ENCODE assay signal across 20 cellular contexts in the genomic region with DNA sequence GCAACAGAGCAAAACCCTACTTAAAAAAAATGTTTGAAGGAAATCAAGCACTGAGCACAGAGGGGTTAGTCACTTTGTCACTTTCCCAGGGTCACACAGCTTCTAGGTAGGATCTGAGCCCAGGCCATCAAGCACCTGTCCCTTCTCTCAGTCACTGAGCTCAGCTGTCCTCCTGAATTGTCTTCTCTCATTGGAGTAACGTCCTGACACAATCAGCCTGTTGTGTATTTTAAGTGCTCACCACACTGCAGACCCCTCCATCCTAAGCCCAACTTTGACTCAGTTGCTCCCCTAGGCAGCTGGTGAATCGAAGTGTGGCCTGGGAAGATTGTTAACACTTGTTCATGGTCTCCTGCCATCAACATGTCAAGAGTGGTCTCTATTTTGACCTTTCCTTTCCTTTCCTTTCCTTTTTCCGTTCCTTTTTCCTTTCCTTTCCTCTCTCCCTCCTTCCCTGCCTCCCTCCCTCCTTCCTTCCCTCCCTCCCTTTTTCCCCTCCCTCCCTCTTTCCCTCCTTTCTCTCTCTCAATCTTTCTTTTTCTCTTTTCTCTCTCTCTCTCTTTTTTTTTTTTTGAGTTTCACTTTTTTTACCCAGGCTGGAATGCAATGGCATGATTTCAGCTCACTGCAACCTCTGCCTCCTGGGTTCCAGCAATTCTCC.
"Had no signal": no experiment of that assay in that cellular context is flagged by ENCODE, and none has a peak within 500 bp of the region (broad histone marks: within the 10 kb centered on the region; RNA-seq: fewer than 3 reads in every experiment).

No MANE protein-coding gene starts in this region.

- H3K27ac Mint-ChIP-seq: activated CD4-positive, alpha-beta memory T cell treated with anti-CD3 and anti-CD28 coated beads, Interleukin-2, amount 10 ng/mL, durations not matched to agents 7 days and 5 days; activated naive CD4-positive, alpha-beta T cell treated with anti-CD3 and anti-CD28 coated beads for 36 hours; activated naive CD8-positive, alpha-beta T cell treated with anti-CD3 and anti-CD28 coated beads, Interleukin-2, amount 10 ng/mL, durations not matched to agents 7 days and 5 days; activated T-cell treated with anti-CD3 and anti-CD28 coated beads, Interleukin-2, amount 50 U/mL, for 72 hours; natural killer cell; T-helper 17 cell had no signal

- H3K9me3 ChIP-seq: heart right ventricle, psoas muscle, right atrium auricular region had no signal

- FAIRE-seq: endometrium had no signal

- H3K9me3 Mint-ChIP-seq: activated CD4-positive, alpha-beta memory T cell treated with anti-CD3 and anti-CD28 coated beads, Interleukin-2, amount 10 ng/mL, durations not matched to agents 7 days and 5 days; activated naive CD4-positive, alpha-beta T cell treated with anti-CD3 and anti-CD28 coated beads for 36 hours; activated naive CD8-positive, alpha-beta T cell treated with anti-CD3 and anti-CD28 coated beads, Interleukin-2, amount 10 ng/mL, durations not matched to agents 7 days and 5 days; activated T-cell treated with anti-CD3 and anti-CD28 coated beads, Interleukin-2, amount 50 U/mL, for 72 hours; natural killer cell had no signal

- H3K4me3 ChIP-seq: cardiac muscle cell, heart right ventricle, lung, psoas muscle, right atrium auricular region had no signal

- H3K4me1 Mint-ChIP-seq: activated CD4-positive, alpha-beta memory T cell treated with anti-CD3 and anti-CD28 coated beads, Interleukin-2, amount 10 ng/mL, durations not matched to agents 7 days and 5 days; activated naive CD8-positive, alpha-beta T cell treated with anti-CD3 and anti-CD28 coated beads, Interleukin-2, amount 10 ng/mL, durations not matched to agents 7 days and 5 days; natural killer cell; T-helper 17 cell had no signal

- H3K4me3 Mint-ChIP-seq: activated CD4-positive, alpha-beta memory T cell treated with anti-CD3 and anti-CD28 coated beads, Interleukin-2, amount 10 ng/mL, durations not matched to agents 7 days and 5 days; activated naive CD4-positive, alpha-beta T cell treated with anti-CD3 and anti-CD28 coated beads for 36 hours; activated naive CD8-positive, alpha-beta T cell treated with anti-CD3 and anti-CD28 coated beads, Interleukin-2, amount 10 ng/mL, durations not matched to agents 7 days and 5 days; activated T-cell treated with anti-CD3 and anti-CD28 coated beads, Interleukin-2, amount 50 U/mL, for 72 hours; natural killer cell; T-helper 17 cell had no signal

- ATAC-seq: activated T-cell treated with anti-CD3 and anti-CD28 coated beads, Interleukin-2, amount 50 U/mL, for 72 hours; natural killer cell; stimulated activated naive CD8-positive, alpha-beta T cell treated with anti-CD3 and anti-CD28 coated beads, Interleukin-15, Interleukin-2, amounts not matched to agents 100 U/mL and 50 U/mL, for 24 hours; T-helper 17 cell had no signal

- H3K36me3 ChIP-seq: cardiac muscle cell, heart right ventricle, right atrium auricular region had no signal

- H3K27me3 Mint-ChIP-seq: activated CD4-positive, alpha-beta memory T cell treated with anti-CD3 and anti-CD28 coated beads, Interleukin-2, amount 10 ng/mL, durations not matched to agents 7 days and 5 days had no signal

- H3K27ac ChIP-seq: cardiac muscle cell, psoas muscle had no signal

- H3K36me3 Mint-ChIP-seq: activated naive CD8-positive, alpha-beta T cell treated with anti-CD3 and anti-CD28 coated beads, Interleukin-2, amount 10 ng/mL, durations not matched to agents 7 days and 5 days; natural killer cell had no signal

- DNase-seq: activated CD4-positive, alpha-beta memory T cell treated with anti-CD3 and anti-CD28 coated beads, Interleukin-2, amount 10 ng/mL, durations not matched to agents 7 days and 5 days; activated CD4-positive, alpha-beta T cell treated with anti-CD3 and anti-CD28 coated beads for 4 hours; activated CD4-positive, CD25-positive, alpha-beta regulatory T cell; activated effector memory CD4-positive, alpha-beta T cell treated with Interleukin-2 at 50 U/mL for 16 hours; activated naive CD4-positive, alpha-beta T cell treated with anti-CD3 and anti-CD28 coated beads for 36 hours; activated naive CD8-positive, alpha-beta T cell treated with anti-CD3 and anti-CD28 coated beads, Interleukin-2, amount 10 ng/mL, durations not matched to agents 7 days and 5 days; activated T-cell treated with anti-CD3 and anti-CD28 coated beads, Interleukin-2, amount 50 U/mL, for 72 hours; effector CD4-positive, alpha-beta T cell; islet precursor cell; natural killer cell; stimulated activated CD4-positive, alpha-beta T cell treated with anti-CD3 and anti-CD28 coated beads, Interleukin-12 subunit alpha, Interleukin-12 subunit beta, amount 100 ng/mL, for 4 hours; stimulated activated CD4-positive, alpha-beta T cell treated with anti-CD3 and anti-CD28 coated beads, Interleukin-4, amount 100 ng/mL, for 4 hours; stimulated activated naive CD8-positive, alpha-beta T cell treated with anti-CD3 and anti-CD28 coated beads, Interleukin-15, Interleukin-2, amounts not matched to agents 100 U/mL and 50 U/mL, for 24 hours; T-helper 17 cell had no signal

- H3K27me3 ChIP-seq: cardiac muscle cell, heart right ventricle, right atrium auricular region had no signal
